In the genomic region with DNA sequence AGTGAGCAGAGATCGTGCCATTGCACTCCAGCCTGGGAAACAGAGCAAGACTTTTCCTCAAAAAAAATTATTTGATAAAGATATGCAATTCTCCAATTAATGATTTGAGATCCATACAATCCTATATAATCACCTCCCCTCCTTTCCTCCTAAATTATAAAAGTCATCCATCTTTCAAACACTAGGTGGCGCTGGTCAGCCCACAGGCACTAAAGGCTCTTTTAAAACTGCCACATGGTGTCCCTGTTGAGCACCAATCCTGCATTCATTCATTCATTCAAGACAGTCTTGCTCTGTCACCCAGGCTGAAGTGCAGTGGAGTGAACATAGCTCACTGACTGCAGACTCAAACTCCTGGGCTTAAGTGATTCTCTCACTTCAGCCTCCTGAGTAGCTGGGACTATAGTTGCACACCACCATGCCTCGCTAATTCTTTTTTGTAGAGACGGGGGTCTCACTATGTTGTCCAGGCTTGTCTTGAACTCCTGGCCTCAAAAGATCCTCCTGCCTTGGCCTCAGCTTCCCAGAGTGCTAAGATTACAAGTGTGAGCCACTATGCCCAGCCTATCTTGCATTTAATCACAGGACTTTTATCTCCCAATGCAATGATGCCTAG, we compare ENCODE assay signal across 1 cellular context.
TF ChIP-seq lines count a peak whose summit lies in the region.

No MANE protein-coding gene starts in this region.

TF ChIP-seq in HepG2, 621 proteins besides CTCF, POLR2A, EP300 and RAD21 (continued from another document):
- 0 out of 2 replicates have a peak, but pooled peaks have one; percentile 32 for TF ChIP-seq ZNF121 (CRISPR knock-in tag; IDR thresholded peaks at IDR 0.05)
- TF ChIP-seq KLF13 (CRISPR knock-in tag; IDR thresholded peaks at IDR 0.05) = no peak
- 0 out of 2 replicates have a peak, but pooled peaks have one; percentile 32 for TF ChIP-seq ZMYM4 (CRISPR knock-in tag; IDR thresholded peaks at IDR 0.05)
- TF ChIP-seq ZNF788 (CRISPR knock-in tag; IDR thresholded peaks at IDR 0.05; ENCODE audit: borderline replicate concordance) = 0 out of 2 replicates have a peak, but pooled peaks have one; percentile 31
- peak; percentile 17; the same call in 1 of the 2 replicates for TF ChIP-seq SALL1 (CRISPR knock-in tag; IDR thresholded peaks at IDR 0.05)
- peak; percentile 41; the same call in 1 of the 2 replicates for TF ChIP-seq REPIN1 (CRISPR knock-in tag; IDR thresholded peaks at IDR 0.05; ENCODE audit: borderline replicate concordance, low read depth)
- TF ChIP-seq, protein P1, sequence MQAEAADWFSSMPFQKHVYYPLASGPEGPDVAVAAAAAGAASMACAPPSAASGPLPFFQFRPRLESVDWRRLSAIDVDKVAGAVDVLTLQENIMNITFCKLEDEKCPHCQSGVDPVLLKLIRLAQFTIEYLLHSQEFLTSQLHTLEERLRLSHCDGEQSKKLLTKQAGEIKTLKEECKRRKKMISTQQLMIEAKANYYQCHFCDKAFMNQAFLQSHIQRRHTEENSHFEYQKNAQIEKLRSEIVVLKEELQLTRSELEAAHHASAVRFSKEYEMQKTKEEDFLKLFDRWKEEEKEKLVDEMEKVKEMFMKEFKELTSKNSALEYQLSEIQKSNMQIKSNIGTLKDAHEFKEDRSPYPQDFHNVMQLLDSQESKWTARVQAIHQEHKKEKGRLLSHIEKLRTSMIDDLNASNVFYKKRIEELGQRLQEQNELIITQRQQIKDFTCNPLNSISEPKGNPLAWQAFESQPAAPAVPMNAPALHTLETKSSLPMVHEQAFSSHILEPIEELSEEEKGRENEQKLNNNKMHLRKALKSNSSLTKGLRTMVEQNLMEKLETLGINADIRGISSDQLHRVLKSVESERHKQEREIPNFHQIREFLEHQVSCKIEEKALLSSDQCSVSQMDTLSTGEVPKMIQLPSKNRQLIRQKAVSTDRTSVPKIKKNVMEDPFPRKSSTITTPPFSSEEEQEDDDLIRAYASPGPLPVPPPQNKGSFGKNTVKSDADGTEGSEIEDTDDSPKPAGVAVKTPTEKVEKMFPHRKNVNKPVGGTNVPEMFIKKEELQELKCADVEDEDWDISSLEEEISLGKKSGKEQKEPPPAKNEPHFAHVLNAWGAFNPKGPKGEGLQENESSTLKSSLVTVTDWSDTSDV (CRISPR knock-in tag; IDR thresholded peaks at IDR 0.05) = no peak
- TF ChIP-seq, protein P2, sequence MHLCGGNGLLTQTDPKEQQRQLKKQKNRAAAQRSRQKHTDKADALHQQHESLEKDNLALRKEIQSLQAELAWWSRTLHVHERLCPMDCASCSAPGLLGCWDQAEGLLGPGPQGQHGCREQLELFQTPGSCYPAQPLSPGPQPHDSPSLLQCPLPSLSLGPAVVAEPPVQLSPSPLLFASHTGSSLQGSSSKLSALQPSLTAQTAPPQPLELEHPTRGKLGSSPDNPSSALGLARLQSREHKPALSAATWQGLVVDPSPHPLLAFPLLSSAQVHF (CRISPR knock-in tag; IDR thresholded peaks at IDR 0.05) = no peak
- TF ChIP-seq GATAD2A (CRISPR knock-in tag; IDR thresholded peaks at IDR 0.05) = 0 out of 2 replicates have a peak, but pooled peaks have one; percentile 20
- TF ChIP-seq, protein P3, sequence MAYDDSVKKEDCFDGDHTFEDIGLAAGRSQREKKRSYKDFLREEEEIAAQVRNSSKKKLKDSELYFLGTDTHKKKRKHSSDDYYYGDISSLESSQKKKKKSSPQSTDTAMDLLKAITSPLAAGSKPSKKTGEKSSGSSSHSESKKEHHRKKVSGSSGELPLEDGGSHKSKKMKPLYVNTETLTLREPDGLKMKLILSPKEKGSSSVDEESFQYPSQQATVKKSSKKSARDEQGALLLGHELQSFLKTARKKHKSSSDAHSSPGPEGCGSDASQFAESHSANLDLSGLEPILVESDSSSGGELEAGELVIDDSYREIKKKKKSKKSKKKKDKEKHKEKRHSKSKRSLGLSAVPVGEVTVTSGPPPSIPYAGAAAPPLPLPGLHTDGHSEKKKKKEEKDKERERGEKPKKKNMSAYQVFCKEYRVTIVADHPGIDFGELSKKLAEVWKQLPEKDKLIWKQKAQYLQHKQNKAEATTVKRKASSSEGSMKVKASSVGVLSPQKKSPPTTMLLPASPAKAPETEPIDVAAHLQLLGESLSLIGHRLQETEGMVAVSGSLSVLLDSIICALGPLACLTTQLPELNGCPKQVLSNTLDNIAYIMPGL (CRISPR knock-in tag; IDR thresholded peaks at IDR 0.05; ENCODE audit: borderline replicate concordance in 1 of 2, low read depth in 1 of 2) = peak; percentile 70 to 88
- TF ChIP-seq STAG1 (CRISPR knock-in tag; IDR thresholded peaks at IDR 0.05) = peak; percentile 67
- no peak for TF ChIP-seq PHF20 (CRISPR knock-in tag; IDR thresholded peaks at IDR 0.05)
- TF ChIP-seq SMC3 (IDR thresholded peaks at IDR 0.05; ENCODE audit: low read length) = peak; percentile 90
- TF ChIP-seq, protein P4, sequence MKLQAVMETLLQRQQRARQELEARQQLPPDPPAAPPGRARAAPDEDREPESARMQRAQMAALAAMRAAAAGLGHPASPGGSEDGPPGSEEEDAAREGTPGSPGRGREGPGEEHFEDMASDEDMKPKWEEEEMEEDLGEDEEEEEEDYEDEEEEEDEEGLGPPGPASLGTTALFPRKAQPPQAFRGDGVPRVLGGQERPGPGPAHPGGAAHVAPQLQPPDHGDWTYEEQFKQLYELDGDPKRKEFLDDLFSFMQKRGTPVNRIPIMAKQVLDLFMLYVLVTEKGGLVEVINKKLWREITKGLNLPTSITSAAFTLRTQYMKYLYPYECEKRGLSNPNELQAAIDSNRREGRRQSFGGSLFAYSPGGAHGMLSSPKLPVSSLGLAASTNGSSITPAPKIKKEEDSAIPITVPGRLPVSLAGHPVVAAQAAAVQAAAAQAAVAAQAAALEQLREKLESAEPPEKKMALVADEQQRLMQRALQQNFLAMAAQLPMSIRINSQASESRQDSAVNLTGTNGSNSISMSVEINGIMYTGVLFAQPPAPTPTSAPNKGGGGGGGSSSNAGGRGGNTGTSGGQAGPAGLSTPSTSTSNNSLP (IDR thresholded peaks at IDR 0.05; ENCODE audit: low read depth, low read length) = peak; percentile 74
